In the genomic region with DNA sequence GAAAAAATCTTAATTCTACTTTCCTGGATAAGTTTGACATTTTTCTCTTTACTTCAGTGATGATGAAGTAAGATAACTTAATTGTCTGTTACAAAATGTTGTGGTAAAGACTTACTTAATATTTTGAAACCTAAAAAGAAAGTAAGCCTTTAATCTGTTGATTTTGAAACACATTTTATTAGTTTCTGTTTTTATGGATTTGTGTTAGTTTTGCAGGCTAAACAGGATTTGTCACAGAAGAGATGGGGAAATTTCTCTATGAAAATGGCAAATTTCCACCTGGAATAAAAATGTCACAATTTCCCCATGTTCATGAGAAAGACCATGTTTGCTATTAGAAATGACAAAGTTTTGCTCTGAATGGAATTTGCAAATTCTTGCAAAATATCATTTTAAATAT, we compare ENCODE assay signal across 27 cellular contexts.
"Had no signal": no experiment of that assay in that cellular context is flagged by ENCODE, and none has a peak within 500 bp of the region (broad histone marks: within the 10 kb centered on the region; RNA-seq: fewer than 3 reads in every experiment).

No MANE protein-coding gene starts in this region.

- H3K9me3 Mint-ChIP-seq: natural killer cell treated with Interleukin-12 subunit alpha and Interleukin-12 subunit beta and Interleukin-15 and Interleukin-18, amount 100 ng/mL, for 72 hours; type B pancreatic cell had no signal

- ATAC-seq: activated naive CD8-positive, alpha-beta T cell treated with anti-CD3 and anti-CD28 coated beads, Interleukin-2, amount 50 U/mL, for 24 hours; esophagus mucosa; gastroesophageal sphincter; left cardiac atrium; natural killer cell treated with Interleukin-12 subunit alpha and Interleukin-12 subunit beta and Interleukin-15 and Interleukin-18, amount 100 ng/mL, for 72 hours had no signal

- H3K27me3 ChIP-seq: ascending aorta, brain microvascular endothelial cell, gastroesophageal sphincter, ovary, spleen, vagina had no signal

- H3K27me3 Mint-ChIP-seq: activated CD4-positive, alpha-beta memory T cell treated with anti-CD3 and anti-CD28 coated beads, Interleukin-2, amount 10 ng/mL, durations not matched to agents 7 days and 5 days; activated naive CD8-positive, alpha-beta T cell treated with anti-CD3 and anti-CD28 coated beads, Interleukin-2, amount 50 U/mL, for 24 hours; natural killer cell treated with Interleukin-12 subunit alpha and Interleukin-12 subunit beta and Interleukin-15 and Interleukin-18, amount 100 ng/mL, for 72 hours; type B pancreatic cell had no signal

- H3K4me3 ChIP-seq: ascending aorta, gastroesophageal sphincter, ovary, prostate gland, spleen, thoracic aorta, vagina had no signal

- FAIRE-seq: endothelial cell of umbilical vein had no signal

- H3K9me3 ChIP-seq: ascending aorta, gastroesophageal sphincter, ovary, prostate gland, spleen, thoracic aorta, vagina had no signal

- H3K4me1 Mint-ChIP-seq: activated CD4-positive, alpha-beta memory T cell treated with anti-CD3 and anti-CD28 coated beads, Interleukin-2, amount 10 ng/mL, durations not matched to agents 7 days and 5 days had no signal

- H3K4me3 Mint-ChIP-seq: activated CD4-positive, alpha-beta memory T cell treated with anti-CD3 and anti-CD28 coated beads, Interleukin-2, amount 10 ng/mL, durations not matched to agents 7 days and 5 days; activated naive CD8-positive, alpha-beta T cell treated with anti-CD3 and anti-CD28 coated beads, Interleukin-2, amount 50 U/mL, for 24 hours; activated T-helper 1 cell treated with anti-CD3 and anti-CD28 coated beads, Interleukin-12 subunit alpha, Interleukin-12 subunit beta, Interleukin-2, Interleukin-4 antibody, amounts not matched to agents 30 ng/mL and 10 ng/mL and 1 ng/mL, durations not matched to agents 14 hours and 24 hours and 36 hours; natural killer cell treated with Interleukin-12 subunit alpha and Interleukin-12 subunit beta and Interleukin-15 and Interleukin-18, amount 100 ng/mL, for 72 hours; type B pancreatic cell had no signal

- DNase-seq: activated CD4-positive, alpha-beta memory T cell treated with anti-CD3 and anti-CD28 coated beads, Interleukin-2, amount 10 ng/mL, durations not matched to agents 7 days and 5 days; activated CD4-positive, alpha-beta T cell treated with anti-CD3 and anti-CD28 coated beads for 48 hours; activated CD4-positive, CD25-positive, alpha-beta regulatory T cell; activated gamma-delta T cell; activated naive CD4-positive, alpha-beta T cell treated with anti-CD3 and anti-CD28 coated beads, Interleukin-2, amount 50 U/mL, for 16 hours; activated naive CD8-positive, alpha-beta T cell treated with anti-CD3 and anti-CD28 coated beads, Interleukin-2, amount 50 U/mL, for 24 hours; brain microvascular endothelial cell; central memory CD4-positive, alpha-beta T cell; effector memory CD4-positive, alpha-beta T cell; head of caudate nucleus; hypothalamus; islet precursor cell; left cardiac atrium; ovary; spleen; stimulated activated CD4-positive, alpha-beta T cell treated with anti-CD3 and anti-CD28 coated beads, Interleukin-4, amount 100 ng/mL, for 1 hour; stimulated activated naive CD4-positive, alpha-beta T cell treated with Interleukin-2 at 50 U/mL for 16 hours had no signal

- H3K27ac ChIP-seq: ascending aorta, brain microvascular endothelial cell, gastroesophageal sphincter, ovary, prostate gland, spleen, thoracic aorta, vagina had no signal

- H3K4me1 ChIP-seq: ascending aorta, gastroesophageal sphincter, prostate gland, spleen had no signal

- H3K36me3 ChIP-seq: ascending aorta, brain microvascular endothelial cell, ovary, prostate gland, vagina had no signal

- H3K27ac Mint-ChIP-seq: activated CD4-positive, alpha-beta memory T cell treated with anti-CD3 and anti-CD28 coated beads, Interleukin-2, amount 10 ng/mL, durations not matched to agents 7 days and 5 days; activated naive CD8-positive, alpha-beta T cell treated with anti-CD3 and anti-CD28 coated beads, Interleukin-2, amount 50 U/mL, for 24 hours; activated T-helper 1 cell treated with anti-CD3 and anti-CD28 coated beads, Interleukin-12 subunit alpha, Interleukin-12 subunit beta, Interleukin-2, Interleukin-4 antibody, amounts not matched to agents 30 ng/mL and 10 ng/mL and 1 ng/mL, durations not matched to agents 14 hours and 24 hours and 36 hours; natural killer cell treated with Interleukin-12 subunit alpha and Interleukin-12 subunit beta and Interleukin-15 and Interleukin-18, amount 100 ng/mL, for 72 hours; type B pancreatic cell had no signal
